Comparison of ENCODE assay signal across 23 cellular contexts in the genomic region with DNA sequence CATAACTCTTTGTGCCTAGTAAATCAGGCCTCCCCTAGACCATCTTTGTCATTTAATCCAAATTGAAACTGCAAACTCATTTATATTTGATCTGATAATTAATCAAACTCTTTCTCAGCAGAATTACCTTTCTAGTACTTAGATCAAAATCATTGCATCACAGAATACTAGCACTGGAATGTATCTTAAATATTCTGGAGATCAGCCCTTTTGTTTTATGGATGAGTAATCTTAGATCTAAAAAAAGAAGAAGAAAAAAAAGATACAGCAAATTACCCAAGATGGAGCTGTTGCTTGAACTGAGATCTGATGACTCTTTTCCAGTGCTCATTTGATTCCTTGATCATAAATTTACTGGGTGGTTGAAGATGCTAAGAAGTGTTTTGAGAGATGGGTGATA. TPM values are rescaled to one million over a fixed set of nuclear protein-coding genes. Genes with fewer than 3 reads are reported as not detected.
"Had no signal": no experiment of that assay in that cellular context is flagged by ENCODE, and none has a peak within 500 bp of the region (broad histone marks: within the 10 kb centered on the region; RNA-seq: fewer than 3 reads in every experiment).

No MANE protein-coding gene starts in this region.

- DNase-seq: activated B cell treated with CpG ODN at 0.5 μM for 24 hours; activated CD4-positive, alpha-beta memory T cell treated with anti-CD3 and anti-CD28 coated beads, Interleukin-2, amount 10 ng/mL, durations not matched to agents 7 days and 5 days; activated CD4-positive, alpha-beta T cell treated with anti-CD3 and anti-CD28 coated beads for 48 hours; activated CD8-positive, alpha-beta memory T cell treated with anti-CD3 and anti-CD28 coated beads, Interleukin-2, amount 10 ng/mL, durations not matched to agents 7 days and 5 days; activated naive CD4-positive, alpha-beta T cell; activated naive CD8-positive, alpha-beta T cell treated with anti-CD3 and anti-CD28 coated beads for 36 hours; amygdala; brain microvascular endothelial cell; foreskin melanocyte; kidney glomerular epithelial cell; left ventricle myocardium inferior; occipital lobe; retina; stimulated activated CD4-positive, alpha-beta T cell treated with anti-CD3 and anti-CD28 coated beads, Interleukin-2, amount 100 ng/mL, for 24 hours; stimulated activated naive CD4-positive, alpha-beta T cell treated with Interleukin-2 at 50 U/mL for 16 hours; substantia nigra; T-cell; tibial artery had no signal

- H3K27me3 ChIP-seq: brain microvascular endothelial cell, tibial artery had no signal

- H3K27me3 Mint-ChIP-seq: activated B cell treated with CpG ODN at 0.5 μM for 24 hours; activated CD4-positive, alpha-beta memory T cell treated with anti-CD3 and anti-CD28 coated beads, Interleukin-2, amount 10 ng/mL, durations not matched to agents 7 days and 5 days; activated CD8-positive, alpha-beta memory T cell treated with anti-CD3 and anti-CD28 coated beads, Interleukin-2, amount 10 ng/mL, durations not matched to agents 7 days and 5 days; activated naive CD8-positive, alpha-beta T cell treated with anti-CD3 and anti-CD28 coated beads for 36 hours; activated T-helper 17 cell treated with anti-CD3 and anti-CD28 coated beads, Interleukin-2, amount 50 U/mL, for 72 hours; central memory CD8-positive, alpha-beta T cell; memory B cell; T-cell had no signal

- H3K27ac Mint-ChIP-seq: activated B cell treated with CpG ODN at 0.5 μM for 24 hours; activated CD4-positive, alpha-beta memory T cell treated with anti-CD3 and anti-CD28 coated beads, Interleukin-2, amount 10 ng/mL, durations not matched to agents 7 days and 5 days; activated CD8-positive, alpha-beta memory T cell treated with anti-CD3 and anti-CD28 coated beads, Interleukin-2, amount 10 ng/mL, durations not matched to agents 7 days and 5 days; activated naive CD8-positive, alpha-beta T cell treated with anti-CD3 and anti-CD28 coated beads for 36 hours; activated T-helper 17 cell treated with anti-CD3 and anti-CD28 coated beads, Interleukin-2, amount 50 U/mL, for 72 hours; memory B cell; T-cell had no signal

- H3K27ac ChIP-seq: brain microvascular endothelial cell, coronary artery, left ventricle myocardium inferior, tibial artery had no signal

- H3K36me3 ChIP-seq: brain microvascular endothelial cell, left ventricle myocardium inferior, tibial artery had no signal

- H3K9me3 ChIP-seq: left ventricle myocardium inferior, tibial artery had no signal

- H3K36me3 Mint-ChIP-seq: activated CD8-positive, alpha-beta memory T cell treated with anti-CD3 and anti-CD28 coated beads, Interleukin-2, amount 10 ng/mL, durations not matched to agents 7 days and 5 days; activated naive CD8-positive, alpha-beta T cell treated with anti-CD3 and anti-CD28 coated beads for 36 hours; memory B cell; T-cell had no signal

- H3K4me1 Mint-ChIP-seq: activated B cell treated with CpG ODN at 0.5 μM for 24 hours; activated CD4-positive, alpha-beta memory T cell treated with anti-CD3 and anti-CD28 coated beads, Interleukin-2, amount 10 ng/mL, durations not matched to agents 7 days and 5 days; activated CD8-positive, alpha-beta memory T cell treated with anti-CD3 and anti-CD28 coated beads, Interleukin-2, amount 10 ng/mL, durations not matched to agents 7 days and 5 days; activated naive CD8-positive, alpha-beta T cell treated with anti-CD3 and anti-CD28 coated beads for 36 hours; activated T-helper 17 cell treated with anti-CD3 and anti-CD28 coated beads, Interleukin-2, amount 50 U/mL, for 72 hours; central memory CD8-positive, alpha-beta T cell; memory B cell; T-cell had no signal

- H3K4me3 ChIP-seq: coronary artery, left ventricle myocardium inferior, tibial artery had no signal

- ATAC-seq: activated CD8-positive, alpha-beta memory T cell treated with anti-CD3 and anti-CD28 coated beads, Interleukin-2, amount 10 ng/mL, durations not matched to agents 7 days and 5 days; activated T-helper 17 cell treated with anti-CD3 and anti-CD28 coated beads, Interleukin-2, amount 50 U/mL, for 72 hours; esophagus mucosa; T-cell had no signal

- H3K4me3 Mint-ChIP-seq: activated B cell treated with CpG ODN at 0.5 μM for 24 hours; activated CD4-positive, alpha-beta memory T cell treated with anti-CD3 and anti-CD28 coated beads, Interleukin-2, amount 10 ng/mL, durations not matched to agents 7 days and 5 days; activated CD8-positive, alpha-beta memory T cell treated with anti-CD3 and anti-CD28 coated beads, Interleukin-2, amount 10 ng/mL, durations not matched to agents 7 days and 5 days; activated naive CD8-positive, alpha-beta T cell treated with anti-CD3 and anti-CD28 coated beads for 36 hours; activated T-helper 17 cell treated with anti-CD3 and anti-CD28 coated beads, Interleukin-2, amount 50 U/mL, for 72 hours; central memory CD8-positive, alpha-beta T cell; memory B cell; T-cell had no signal

- H3K9me3 Mint-ChIP-seq: activated B cell treated with CpG ODN at 0.5 μM for 24 hours; activated naive CD8-positive, alpha-beta T cell treated with anti-CD3 and anti-CD28 coated beads for 36 hours; activated T-helper 17 cell treated with anti-CD3 and anti-CD28 coated beads, Interleukin-2, amount 50 U/mL, for 72 hours; central memory CD8-positive, alpha-beta T cell; memory B cell had no signal

- H3K4me1 ChIP-seq: left ventricle myocardium inferior, tibial artery had no signal

RNA-seq across cellular contexts. Expression of a gene that starts 47.9 kb away (rescaled TPM):
- total RNA-seq: activated B cell treated with CpG ODN at 0.5 μM for 24 hours; activated CD4-positive, alpha-beta memory T cell treated with anti-CD3 and anti-CD28 coated beads, Interleukin-2, amount 10 ng/mL, durations not matched to agents 7 days and 5 days; activated CD8-positive, alpha-beta memory T cell treated with anti-CD3 and anti-CD28 coated beads, Interleukin-2, amount 10 ng/mL, durations not matched to agents 7 days and 5 days; activated T-helper 17 cell treated with anti-CD3 and anti-CD28 coated beads, Interleukin-2, amount 50 U/mL, for 72 hours had no signal
